In genomic region chr2:108651464-108651863, GRCh38 we compare ENCODE assay signal across 8 cellular contexts.
DNase-seq lines count a peak whose midpoint lies in the region; ATAC-seq and TF ChIP-seq lines count a peak whose summit lies in the region.
"Not testable (repeated sequence)": the region's sequence is repeated elsewhere in the genome, so short reads cannot be mapped to it uniquely, and the experiment has no call there.

No MANE protein-coding gene starts in this region.

- ATAC-seq in IMR-90 (ENCODE audit: low read depth); activated T-helper 17 cell treated with anti-CD3 and anti-CD28 coated beads, Interleukin-2, amount 50 U/mL, for 72 hours (replicated peaks); natural killer cell treated with Interleukin-12 subunit alpha and Interleukin-12 subunit beta and Interleukin-15 and Interleukin-18, amount 100 ng/mL, for 72 hours: not testable (repeated sequence)
- peak; percentile 82 for ATAC-seq in T-helper 17 cell

- H3K79me1 ChIP-seq in IMR-90 (ENCODE audit: low read depth in 1 of 2, low read length in 2 of 2): peaks cover 6 to 12% of the 10 kb centered on the region in 2 experiments; a peak in 2 of 4 replicates

- not testable (repeated sequence) for H3K9me3 Mint-ChIP-seq in CD4-positive, alpha-beta memory T cell; activated CD4-positive, alpha-beta memory T cell treated with anti-CD3 and anti-CD28 coated beads, Interleukin-2, amount 10 ng/mL, durations not matched to agents 7 days and 5 days; activated T-helper 17 cell treated with anti-CD3 and anti-CD28 coated beads, Interleukin-2, amount 50 U/mL, for 72 hours; natural killer cell treated with Interleukin-12 subunit alpha and Interleukin-12 subunit beta and Interleukin-15 and Interleukin-18, amount 100 ng/mL, for 72 hours; stimulated activated naive CD8-positive, alpha-beta T cell treated with anti-CD3 and anti-CD28 coated beads, Interleukin-15, Interleukin-2, amounts not matched to agents 100 ng/mL and 50 ng/mL, for 24 hours

- not testable (repeated sequence) for H3K4me3 ChIP-seq in CD4-positive, alpha-beta memory T cell (ENCODE audit: low read length in 2 of 2); IMR-90 (ENCODE audit: insufficient read depth, low read depth, low read length)

- peak overlapping the region; percentile 45 for H2BK5ac ChIP-seq in IMR-90 (ENCODE audit: low read depth, low read length, poor library complexity, severe bottlenecking)

- H4K5ac ChIP-seq in IMR-90 (ENCODE audit: low read depth, low read length): not testable (repeated sequence)

- H3K18ac ChIP-seq in IMR-90 (ENCODE audit: low read depth, low read length): not testable (repeated sequence)

- TF ChIP-seq CTCF in IMR-90 (conservative IDR thresholded peaks at IDR 0.05; ENCODE audit: low read depth, low read length): not testable (repeated sequence)

- peaks cover 38 to 65% (median 58%) of the 10 kb centered on the region in 4 donors for H3K4me1 Mint-ChIP-seq in CD4-positive, alpha-beta memory T cell
- H3K4me1 Mint-ChIP-seq in T-helper 17 cell: peaks cover 42% of the 10 kb centered on the region
- H3K4me1 Mint-ChIP-seq in activated CD4-positive, alpha-beta memory T cell treated with anti-CD3 and anti-CD28 coated beads, Interleukin-2, amount 10 ng/mL, durations not matched to agents 7 days and 5 days: peaks cover 54% of the 10 kb centered on the region
- peaks cover 45% of the 10 kb centered on the region for H3K4me1 Mint-ChIP-seq in activated T-helper 17 cell treated with anti-CD3 and anti-CD28 coated beads, Interleukin-2, amount 50 U/mL, for 72 hours
- peaks cover 24 to 33% of the 10 kb centered on the region in 2 donors for H3K4me1 Mint-ChIP-seq in natural killer cell treated with Interleukin-12 subunit alpha and Interleukin-12 subunit beta and Interleukin-15 and Interleukin-18, amount 100 ng/mL, for 72 hours (ENCODE audit: low read depth in 2 of 2)
- H3K4me1 Mint-ChIP-seq in stimulated activated naive CD8-positive, alpha-beta T cell treated with anti-CD3 and anti-CD28 coated beads, Interleukin-15, Interleukin-2, amounts not matched to agents 100 ng/mL and 50 ng/mL, for 24 hours (ENCODE audit: low read depth): peaks cover 29% of the 10 kb centered on the region

- not testable (repeated sequence) for H3K36me3 ChIP-seq in CD4-positive, alpha-beta memory T cell (ENCODE audit: insufficient read depth, low read length); IMR-90 (ENCODE audit: control insufficient read depth, insufficient read depth, low read length)

- H2BK20ac ChIP-seq in IMR-90 (ENCODE audit: low read depth, low read length): peak overlapping the region; percentile 77; the same call in 1 of the 2 replicates

- H2AK9ac ChIP-seq in IMR-90 (replicated peaks; ENCODE audit: low read depth, low read length, poor library complexity): not testable (repeated sequence)

- H2AK5ac ChIP-seq in IMR-90 (ENCODE audit: low read depth, low read length): 0 out of 2 replicates have a peak overlapping the region, but pooled peaks have one; percentile 50

- CTCF ChIA-PET in CD4-positive, alpha-beta memory T cell (lab: Charles Lee; ENCODE audit: partially characterized antibody): interaction anchor here (1.9 kb wide), 1 partner anchor 15 kb away, joined by 7 read pairs; no protein-coding TSS in a partner anchor
- CTCF ChIA-PET in IMR-90 (lab: Yijun Ruan, JAX); activated CD4-positive, alpha-beta memory T cell treated with anti-CD3 and anti-CD28 coated beads, Interleukin-2, amount 10 ng/mL, durations not matched to agents 7 days and 5 days (lab: Charles Lee): not testable (repeated sequence)

- intact Hi-C loops in CD4-positive, alpha-beta memory T cell (cut with micrococcal nuclease); IMR-90 (cut with micrococcal nuclease): not testable (repeated sequence)

- not testable (repeated sequence) for H4K91ac ChIP-seq in IMR-90 (ENCODE audit: insufficient read depth, low read depth, low read length)

- H3K4me2 ChIP-seq in IMR-90 (ENCODE audit: low read depth, low read length): not testable (repeated sequence)

- peak overlapping the region; percentile 29; the same call in 1 of the 2 replicates for H3K4ac ChIP-seq in IMR-90 (ENCODE audit: low read depth, low read length)

- 0 out of 2 replicates have a peak overlapping the region, but pooled peaks have one; percentile 29 for H3K14ac ChIP-seq in IMR-90 (replicated peaks; ENCODE audit: low read depth, low read length)

- no CpG with 5 or more reads among the region's 2 CpGs for WGBS in IMR-90 (ENCODE audit: extremely low coverage in 2 of 2, insufficient read length in 1 of 2), 2 experiments

- not testable (repeated sequence) for TF ChIP-seq POLR2A in IMR-90 (IDR thresholded peaks at IDR 0.05; ENCODE audit: low read depth, low read length)

- not testable (repeated sequence) for TF ChIP-seq RAD21 in IMR-90 (IDR thresholded peaks at IDR 0.05; ENCODE audit: low read length)

- not testable (repeated sequence) for H3K9ac ChIP-seq in IMR-90 (ENCODE audit: low read depth, low read length)

- peak overlapping the region; percentile 52; the same call in 1 of the 2 replicates for H2BK120ac ChIP-seq in IMR-90 (ENCODE audit: low read depth, low read length)

- not testable (repeated sequence) for H2AFZ ChIP-seq in IMR-90 (replicated peaks; ENCODE audit: low read length, poor library complexity)

- not testable (repeated sequence) for H3K9me3 ChIP-seq in CD4-positive, alpha-beta memory T cell (ENCODE audit: control insufficient read depth in 1 of 2, low read length in 2 of 2); IMR-90 (ENCODE audit: control insufficient read depth, insufficient read depth, low read length); T-helper 17 cell (ENCODE audit: control insufficient read depth, low read length, poor library complexity, severe bottlenecking)

- peak overlapping the region in 6 of 7 donors; percentile 77 to 92 (median 86) for H3K27ac Mint-ChIP-seq in CD4-positive, alpha-beta memory T cell
- peak overlapping the region; percentile 72 for H3K27ac Mint-ChIP-seq in T-helper 17 cell
- peak overlapping the region; percentile 83 for H3K27ac Mint-ChIP-seq in activated CD4-positive, alpha-beta memory T cell treated with anti-CD3 and anti-CD28 coated beads, Interleukin-2, amount 10 ng/mL, durations not matched to agents 7 days and 5 days
- H3K27ac Mint-ChIP-seq in activated T-helper 17 cell treated with anti-CD3 and anti-CD28 coated beads, Interleukin-2, amount 50 U/mL, for 72 hours: peak overlapping the region; percentile 62
- H3K27ac Mint-ChIP-seq in natural killer cell treated with Interleukin-12 subunit alpha and Interleukin-12 subunit beta and Interleukin-15 and Interleukin-18, amount 100 ng/mL, for 72 hours: peak overlapping the region; percentile 67 to 68
- H3K27ac Mint-ChIP-seq in stimulated activated naive CD8-positive, alpha-beta T cell treated with anti-CD3 and anti-CD28 coated beads, Interleukin-15, Interleukin-2, amounts not matched to agents 100 ng/mL and 50 ng/mL, for 24 hours: peak overlapping the region; percentile 65

- not testable (repeated sequence) for H3K27me3 Mint-ChIP-seq in CD4-positive, alpha-beta memory T cell; T-helper 17 cell; activated CD4-positive, alpha-beta memory T cell treated with anti-CD3 and anti-CD28 coated beads, Interleukin-2, amount 10 ng/mL, durations not matched to agents 7 days and 5 days; activated T-helper 17 cell treated with anti-CD3 and anti-CD28 coated beads, Interleukin-2, amount 50 U/mL, for 72 hours; natural killer cell treated with Interleukin-12 subunit alpha and Interleukin-12 subunit beta and Interleukin-15 and Interleukin-18, amount 100 ng/mL, for 72 hours; stimulated activated naive CD8-positive, alpha-beta T cell treated with anti-CD3 and anti-CD28 coated beads, Interleukin-15, Interleukin-2, amounts not matched to agents 100 ng/mL and 50 ng/mL, for 24 hours

- not testable (repeated sequence) for H3K9me1 ChIP-seq in IMR-90 (ENCODE audit: insufficient read depth, low read length)

- H3K56ac ChIP-seq in IMR-90 (ENCODE audit: extremely low read depth, insufficient read depth, low read length): not testable (repeated sequence)

- not testable (repeated sequence) for H3K23ac ChIP-seq in IMR-90 (ENCODE audit: low read depth, low read length)

- in situ Hi-C loops in IMR-90 (cut with MboI; ENCODE audit: low sequenced_read_pairs): not testable (repeated sequence)

- H4K8ac ChIP-seq in IMR-90 (ENCODE audit: low read depth in 2 of 2, low read length in 2 of 2): 0 out of 4 replicates have a peak overlapping the region, but pooled peaks of 1 of the 2 experiments have one; percentile 49

- not testable (repeated sequence) for H3K27me3 ChIP-seq in CD4-positive, alpha-beta memory T cell (ENCODE audit: insufficient read depth, low read length); IMR-90 (ENCODE audit: control insufficient read depth, insufficient read depth, low read length)

- dilution Hi-C loops in IMR-90 (cut with HindIII; ENCODE audit: low sequenced_read_pairs, unreplicated experiment): not testable (repeated sequence)

- not testable (repeated sequence) for H3K27ac ChIP-seq in CD4-positive, alpha-beta memory T cell (ENCODE audit: low read depth, low read length); IMR-90 (ENCODE audit: insufficient read depth, low read length)

- peaks cover 52% of the 10 kb centered on the region for H3K4me1 ChIP-seq in CD4-positive, alpha-beta memory T cell (ENCODE audit: insufficient read depth, low read length)
- not testable (repeated sequence) for H3K4me1 ChIP-seq in IMR-90 (ENCODE audit: control insufficient read depth, insufficient read depth, low read length)

- DNase-seq in CD4-positive, alpha-beta memory T cell: peak in 4 of 5 donors; percentile 31 to 55 (median 44)
- not testable (repeated sequence) for DNase-seq in IMR-90; T-helper 17 cell; activated CD4-positive, alpha-beta memory T cell treated with anti-CD3 and anti-CD28 coated beads, Interleukin-2, amount 10 ng/mL, durations not matched to agents 7 days and 5 days; natural killer cell treated with Interleukin-12 subunit alpha and Interleukin-12 subunit beta and Interleukin-15 and Interleukin-18, amount 100 ng/mL, for 72 hours (ENCODE audit: low spot score)
- DNase-seq in central memory CD4-positive, alpha-beta T cell: peak; percentile 51

- H2BK15ac ChIP-seq in IMR-90 (ENCODE audit: low read depth, low read length): not testable (repeated sequence)

- H3K4me3 Mint-ChIP-seq in CD4-positive, alpha-beta memory T cell: peak overlapping the region in 7 of 8 donors; percentile 2 to 78 (median 71)
- peak overlapping the region; percentile 68 for H3K4me3 Mint-ChIP-seq in T-helper 17 cell
- H3K4me3 Mint-ChIP-seq in activated CD4-positive, alpha-beta memory T cell treated with anti-CD3 and anti-CD28 coated beads, Interleukin-2, amount 10 ng/mL, durations not matched to agents 7 days and 5 days; natural killer cell treated with Interleukin-12 subunit alpha and Interleukin-12 subunit beta and Interleukin-15 and Interleukin-18, amount 100 ng/mL, for 72 hours; stimulated activated naive CD8-positive, alpha-beta T cell treated with anti-CD3 and anti-CD28 coated beads, Interleukin-15, Interleukin-2, amounts not matched to agents 100 ng/mL and 50 ng/mL, for 24 hours: not testable (repeated sequence)
- H3K4me3 Mint-ChIP-seq in activated T-helper 17 cell treated with anti-CD3 and anti-CD28 coated beads, Interleukin-2, amount 50 U/mL, for 72 hours: peak overlapping the region; percentile 62

- POLR2A ChIA-PET in CD4-positive, alpha-beta memory T cell (lab: Charles Lee; ENCODE audit: partially characterized antibody): interaction anchor here (0.6 kb wide), 1 partner anchor 15 kb away, joined by 3 read pairs; no protein-coding TSS in a partner anchor
- POLR2A ChIA-PET in IMR-90 (lab: Charles Lee; ENCODE audit: unreplicated experiment); activated CD4-positive, alpha-beta memory T cell treated with anti-CD3 and anti-CD28 coated beads, Interleukin-2, amount 10 ng/mL, durations not matched to agents 7 days and 5 days (lab: Charles Lee): not testable (repeated sequence)

- not testable (repeated sequence) for H4K20me1 ChIP-seq in IMR-90 (ENCODE audit: insufficient read depth, low read length)

- BruUV-seq in IMR-90 (replicated peaks; lab: Mats Ljungman, UMichigan): not testable (repeated sequence)

- H3K36me3 Mint-ChIP-seq in CD4-positive, alpha-beta memory T cell; T-helper 17 cell (ENCODE audit: low read depth); natural killer cell treated with Interleukin-12 subunit alpha and Interleukin-12 subunit beta and Interleukin-15 and Interleukin-18, amount 100 ng/mL, for 72 hours; stimulated activated naive CD8-positive, alpha-beta T cell treated with anti-CD3 and anti-CD28 coated beads, Interleukin-15, Interleukin-2, amounts not matched to agents 100 ng/mL and 50 ng/mL, for 24 hours (ENCODE audit: low read depth): not testable (repeated sequence)
- peaks cover 27% of the 10 kb centered on the region for H3K36me3 Mint-ChIP-seq in activated CD4-positive, alpha-beta memory T cell treated with anti-CD3 and anti-CD28 coated beads, Interleukin-2, amount 10 ng/mL, durations not matched to agents 7 days and 5 days (ENCODE audit: low read depth)
- peaks cover 27% of the 10 kb centered on the region for H3K36me3 Mint-ChIP-seq in activated T-helper 17 cell treated with anti-CD3 and anti-CD28 coated beads, Interleukin-2, amount 50 U/mL, for 72 hours (ENCODE audit: low read depth)
